9 cellular contexts compared by ENCODE assay signal in genomic region chr13:74103196-74103595, GRCh38.
"Had no signal": no experiment of that assay in that cellular context is flagged by ENCODE, and none has a peak within 500 bp of the region (broad histone marks: within the 10 kb centered on the region; RNA-seq: fewer than 3 reads in every experiment).

No MANE protein-coding gene starts in this region.

- H3K27ac Mint-ChIP-seq: HFFc6, IgD-negative memory B cell had no signal

- H3K27ac ChIP-seq: GM23248, HL-60 had no signal

- H3K36me3 ChIP-seq: HAP-1 had no signal

- H3K4me3 Mint-ChIP-seq: HFFc6, IgD-negative memory B cell had no signal

- H3K9me3 ChIP-seq: HAP-1 had no signal

- DNase-seq: GM23248, GOT3, H7, HFFc6 had no signal

- H2AFZ ChIP-seq: GM23248 had no signal

- H3K4me1 ChIP-seq: HAP-1 had no signal

- H3K4me3 ChIP-seq: GM23248, HAP-1 had no signal

- ATAC-seq: HCT116, HepG2 had no signal

- H3K27me3 Mint-ChIP-seq: IgD-negative memory B cell had no signal

- H3K9ac ChIP-seq: GM23248 had no signal
